8 cellular contexts compared by ENCODE assay signal in the genomic region with DNA sequence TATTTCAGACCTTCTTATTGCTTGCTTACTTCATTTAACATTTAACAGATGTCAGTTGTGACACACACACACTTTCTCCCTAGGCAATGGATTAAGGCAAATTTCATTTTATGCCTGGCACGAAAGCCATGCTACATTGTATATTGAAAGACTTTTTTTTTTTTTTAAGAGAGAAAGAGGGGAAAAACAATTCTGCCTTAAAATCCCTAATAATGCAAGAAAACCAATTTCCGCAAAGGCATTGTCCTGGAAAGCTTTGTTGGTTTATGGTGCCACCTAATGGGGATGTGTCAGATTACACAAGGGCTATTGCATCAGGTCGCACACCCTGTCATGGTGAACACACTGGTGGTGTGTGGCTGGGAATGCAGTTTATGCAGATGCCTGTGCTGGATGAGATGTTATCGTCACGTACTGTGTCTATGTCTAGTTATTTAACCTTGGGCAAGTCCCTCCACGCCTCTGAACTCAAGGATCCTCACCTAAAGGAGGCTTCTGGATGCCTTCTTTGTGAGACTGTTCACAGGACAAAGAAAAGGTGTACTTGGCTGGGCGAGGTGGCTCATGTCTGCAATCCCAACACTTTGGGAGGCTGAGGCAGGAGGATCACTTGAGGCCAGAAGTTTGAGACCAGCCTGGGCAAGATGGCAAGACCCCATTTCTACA. TPM values are rescaled to one million over a fixed set of nuclear protein-coding genes. Genes with fewer than 3 reads are reported as not detected.
DNase-seq lines count a peak whose midpoint lies in the region; ATAC-seq, FAIRE-seq and TF ChIP-seq lines count a peak whose summit lies in the region.

No MANE protein-coding gene starts in this region.

- peak; percentile 90 for TF ChIP-seq CTCF in DOHH2 (IDR thresholded peaks at IDR 0.05; ENCODE audit: low read depth, low read length, poor library complexity, severe bottlenecking)
- TF ChIP-seq CTCF in gastroesophageal sphincter (IDR thresholded peaks at IDR 0.05), result peak; percentile 89 to 95 (median 90)
- peak; percentile 54 to 85 (median 74) for TF ChIP-seq CTCF in pancreas (IDR thresholded peaks at IDR 0.05)
- TF ChIP-seq CTCF in tibial nerve (IDR thresholded peaks at IDR 0.05), result peak; percentile 80 to 93 (median 88)

- H3K9me3 ChIP-seq in DOHH2 (ENCODE audit: control insufficient read depth, insufficient read depth, low read length), result no peaks in the 10 kb centered on the region
- H3K9me3 ChIP-seq in gastroesophageal sphincter, result no peaks in the 10 kb centered on the region
- H3K9me3 ChIP-seq in pancreas, result no peaks in the 10 kb centered on the region
- H3K9me3 ChIP-seq in tibial nerve, result no peaks in the 10 kb centered on the region

- H4K20me1 ChIP-seq in DOHH2 (ENCODE audit: control insufficient read depth, insufficient read depth, low read depth, low read length), result no peaks in the 10 kb centered on the region

- no peaks in the 10 kb centered on the region for H3K36me3 ChIP-seq in DOHH2 (ENCODE audit: control insufficient read depth, low read length)
- H3K36me3 ChIP-seq in gastroesophageal sphincter, result no peaks in the 10 kb centered on the region
- no peaks in the 10 kb centered on the region for H3K36me3 ChIP-seq in pancreas
- H3K36me3 ChIP-seq in tibial nerve, result no peaks in the 10 kb centered on the region

- peak; percentile 80 for DNase-seq in LHCN-M2 (ENCODE audit: low read depth)
- peak; percentile 53 for DNase-seq in SIG-M5 (lab: John Stamatoyannopoulos, UW)
- DNase-seq in activated effector memory CD4-positive, alpha-beta T cell treated with Interleukin-2 at 50 U/mL for 16 hours, result peak; percentile 45
- peak in 4 of 6 donors; percentile 38 to 86 (median 52) for DNase-seq in pancreas
- DNase-seq in tibial nerve (ENCODE audit: low spot score in 2 of 2), result peak; percentile 48 to 96

- peak overlapping the region; percentile 30 for H3K4me2 ChIP-seq in DOHH2 (ENCODE audit: low read length)

- intact Hi-C loops in pancreas (cut with DNase I), result loop anchor here in 1 of 3 donors (10.0 kb wide), 1 partner anchor 266 kb away; no protein-coding TSS in a partner anchor

- H3K27ac ChIP-seq in DOHH2 (ENCODE audit: low read depth, low read length) (no peak overlapping the region), gastroesophageal sphincter (peak overlapping the region in 1 of 4 donors; percentile 7), pancreas (no peak overlapping the region), tibial nerve (no peak overlapping the region)

- peak; percentile 88 for ATAC-seq in GM21786 (IDR thresholded peaks at IDR 0.05; ENCODE audit: unreplicated experiment)
- ATAC-seq in gastroesophageal sphincter, result peak; percentile 87
- ATAC-seq in pancreas, result peak; percentile 89 to 100 (median 97)

- H3K4me3 ChIP-seq in DOHH2 (ENCODE audit: low read length) (no peak overlapping the region), gastroesophageal sphincter (peak overlapping the region in 1 of 2 donors; percentile 29), pancreas (peak overlapping the region in 2 of 4 donors; percentile 17 to 29), tibial nerve (peak overlapping the region in 1 of 4 donors; percentile 16)

- H3K9me2 ChIP-seq in DOHH2 (replicated peaks; ENCODE audit: control insufficient read depth, low read length), result no peaks in the 10 kb centered on the region

- H3K27me3 ChIP-seq in DOHH2 (ENCODE audit: control insufficient read depth, low read length) (no peaks in the 10 kb centered on the region), gastroesophageal sphincter (no peaks in the 10 kb centered on the region), pancreas (no peaks in the 10 kb centered on the region), tibial nerve (no peaks in the 10 kb centered on the region)

- FAIRE-seq in pancreas (lab: Jason Lieb, UNC), result no peak

- no peaks in the 10 kb centered on the region for H3F3A ChIP-seq in DOHH2 (ENCODE audit: control insufficient read depth, insufficient read depth)

- 0 to 13% methylated on average over 3 to 7 of the region's 7 CpGs for WGBS in gastroesophageal sphincter (ENCODE audit: low coverage in 1 of 2), 2 donors
- 14% methylated on average over 7 of the region's 7 CpGs for WGBS in pancreas, 2 donors
- WGBS in tibial nerve, 2 donors, result 13% methylated on average over 7 of the region's 7 CpGs

- no peaks in the 10 kb centered on the region for H3K79me2 ChIP-seq in DOHH2 (ENCODE audit: control insufficient read depth, low read length)

- H3K4me1 ChIP-seq in DOHH2 (ENCODE audit: control insufficient read depth, low read length) (peaks cover 14% of the 10 kb centered on the region), gastroesophageal sphincter (peaks cover 0 to 11% (median 4%) of the 10 kb centered on the region in 3 donors), pancreas (no peaks in the 10 kb centered on the region), tibial nerve (peaks cover 0 to 9% (median 3%) of the 10 kb centered on the region in 4 donors)

- no peak for TF ChIP-seq POLR2A in gastroesophageal sphincter (IDR thresholded peaks at IDR 0.05)
- no peak for TF ChIP-seq POLR2A in tibial nerve (IDR thresholded peaks at IDR 0.05)

- TF ChIP-seq EP300 in gastroesophageal sphincter (IDR thresholded peaks at IDR 0.05) (no peak), tibial nerve (IDR thresholded peaks at IDR 0.05) (peak in 1 of 2 donors; percentile 42)

RNA-seq across cellular contexts. Expression of gene RFTN1, which starts 37.3 kb away (rescaled TPM):
- 51.6 and 58.2 TPM in 2 replicates for total RNA-seq in LHCN-M2 (2014; rRNA removed)
- polyA plus RNA-seq in LHCN-M2 (2012), result 57.3 TPM
- 100 to 1,000 TPM in 1 of 4 donors, 10 to 100 TPM in 3; 30.6 to 110 (median 68.2) TPM for total RNA-seq in gastroesophageal sphincter
- total RNA-seq in pancreas, result 10 to 100 TPM in 1 of 6 donors, 1 to 10 TPM in 5; 1.9 to 14.0 (median 2.8) TPM
- 1 to 10 TPM; 3.0 to 4.1 TPM for polyA plus RNA-seq in pancreas
- 100 to 1,000 TPM; 113 to 137 (median 122) TPM for total RNA-seq in tibial nerve

RNA-seq across cellular contexts. Expression of gene DAZL, which starts 54.4 kb away (rescaled TPM):
- not detected in 2 replicates for total RNA-seq in LHCN-M2 (2014; rRNA removed)
- not detected for polyA plus RNA-seq in LHCN-M2 (2012)
- total RNA-seq in gastroesophageal sphincter, result not detected
- not detected for total RNA-seq in pancreas
- not detected for polyA plus RNA-seq in pancreas
- total RNA-seq in tibial nerve, result not detected
